Comparison of ENCODE assay signal across 37 cellular contexts in the genomic region with DNA sequence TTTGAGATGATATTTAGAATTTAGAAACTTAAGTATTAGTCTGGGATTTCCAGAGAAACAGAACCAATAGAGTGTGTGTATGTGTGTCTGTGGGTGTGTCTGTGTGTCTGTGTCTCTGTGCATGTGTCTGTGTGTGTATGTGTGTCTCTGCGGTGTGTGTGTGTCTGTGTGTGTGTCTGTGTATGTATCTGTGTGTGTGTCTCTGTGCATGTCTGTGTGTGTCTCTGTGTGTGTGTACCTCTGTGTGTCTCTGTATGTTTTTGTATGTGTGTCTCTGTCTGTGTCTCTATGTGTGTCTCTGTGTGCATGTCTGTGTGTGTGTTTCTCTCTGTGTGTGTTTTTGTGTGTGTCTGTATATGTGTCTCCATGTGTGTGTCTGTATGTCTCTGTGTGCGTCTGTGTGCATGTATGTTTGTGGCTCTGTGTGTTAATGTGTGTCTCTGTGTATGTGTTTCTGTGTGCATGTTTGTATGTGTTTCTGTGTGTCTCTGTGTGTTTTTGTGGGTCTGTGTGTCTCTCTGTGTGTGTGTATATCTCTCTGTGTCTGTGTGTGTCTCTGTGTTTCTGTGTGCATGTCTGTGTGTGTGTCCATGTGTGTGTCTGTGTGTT. TPM values are rescaled to one million over a fixed set of nuclear protein-coding genes. Genes with fewer than 3 reads are reported as not detected.
"Had no signal": no experiment of that assay in that cellular context is flagged by ENCODE, and none has a peak within 500 bp of the region (broad histone marks: within the 10 kb centered on the region; RNA-seq: fewer than 3 reads in every experiment).

No MANE protein-coding gene starts in this region.

- H3K27me3 Mint-ChIP-seq: activated CD4-positive, alpha-beta memory T cell treated with anti-CD3 and anti-CD28 coated beads for 36 hours; effector memory CD8-positive, alpha-beta T cell; naive B cell; T-helper 17 cell had no signal

- H3K4me3 ChIP-seq: ascending aorta, coronary artery, dorsolateral prefrontal cortex, ovary, prostate gland, testis, upper lobe of left lung had no signal

- H3K4me1 Mint-ChIP-seq: activated CD4-positive, alpha-beta T cell treated with anti-CD3 and anti-CD28 coated beads, Interleukin-2, amount 10 ng/mL, durations not matched to agents 24 days and 14 days; activated naive CD4-positive, alpha-beta T cell treated with anti-CD3 and anti-CD28 coated beads, Interleukin-2, amount 10 ng/mL, durations not matched to agents 7 days and 5 days; activated naive CD8-positive, alpha-beta T cell treated with anti-CD3 and anti-CD28 coated beads, Interleukin-2, amount 10 ng/mL, durations not matched to agents 7 days and 5 days; brain; naive B cell; T-helper 17 cell had no signal

- H3K36me3 Mint-ChIP-seq: activated CD4-positive, alpha-beta memory T cell treated with anti-CD3 and anti-CD28 coated beads for 36 hours; activated naive CD4-positive, alpha-beta T cell treated with anti-CD3 and anti-CD28 coated beads, Interleukin-2, amount 10 ng/mL, durations not matched to agents 7 days and 5 days; brain; mesothelial cell of epicardium; naive B cell had no signal

- ATAC-seq: effector memory CD8-positive, alpha-beta T cell; left cardiac atrium; T-helper 17 cell had no signal

- H3K4me1 ChIP-seq: ascending aorta, testis had no signal

- H3K27ac ChIP-seq: ascending aorta, coronary artery, dorsolateral prefrontal cortex, neutrophil, ovary, prostate gland, testis, upper lobe of left lung had no signal

- H3K9me3 Mint-ChIP-seq: activated CD4-positive, alpha-beta memory T cell treated with anti-CD3 and anti-CD28 coated beads for 36 hours; activated CD4-positive, alpha-beta T cell treated with anti-CD3 and anti-CD28 coated beads, Interleukin-2, amount 10 ng/mL, durations not matched to agents 24 days and 14 days; activated naive CD4-positive, alpha-beta T cell treated with anti-CD3 and anti-CD28 coated beads, Interleukin-2, amount 10 ng/mL, durations not matched to agents 7 days and 5 days; activated naive CD8-positive, alpha-beta T cell treated with anti-CD3 and anti-CD28 coated beads, Interleukin-2, amount 10 ng/mL, durations not matched to agents 7 days and 5 days; activated T-helper 1 cell treated with anti-CD3 and anti-CD28 coated beads, Interleukin-12 subunit alpha, Interleukin-12 subunit beta, Interleukin-2, Interleukin-4 antibody, amounts not matched to agents 30 ng/mL and 10 ng/mL and 1 ng/mL, durations not matched to agents 14 hours and 24 hours and 36 hours; effector memory CD8-positive, alpha-beta T cell; mesothelial cell of epicardium; naive B cell had no signal

- H3K4me3 Mint-ChIP-seq: activated CD4-positive, alpha-beta memory T cell treated with anti-CD3 and anti-CD28 coated beads for 36 hours; activated CD4-positive, alpha-beta T cell treated with anti-CD3 and anti-CD28 coated beads, Interleukin-2, amount 10 ng/mL, durations not matched to agents 24 days and 14 days; activated naive CD4-positive, alpha-beta T cell treated with anti-CD3 and anti-CD28 coated beads, Interleukin-2, amount 10 ng/mL, durations not matched to agents 7 days and 5 days; activated naive CD8-positive, alpha-beta T cell treated with anti-CD3 and anti-CD28 coated beads, Interleukin-2, amount 10 ng/mL, durations not matched to agents 7 days and 5 days; activated T-helper 1 cell treated with anti-CD3 and anti-CD28 coated beads, Interleukin-12 subunit alpha, Interleukin-12 subunit beta, Interleukin-2, Interleukin-4 antibody, amounts not matched to agents 30 ng/mL and 10 ng/mL and 1 ng/mL, durations not matched to agents 14 hours and 24 hours and 36 hours; brain; effector memory CD8-positive, alpha-beta T cell; mesothelial cell of epicardium; naive B cell; nephron progenitor cell; T-helper 17 cell had no signal

- H3K9me3 ChIP-seq: ascending aorta, neutrophil, ovary, prostate gland, testis, upper lobe of left lung had no signal

- H3K27me3 ChIP-seq: ascending aorta, dorsolateral prefrontal cortex, neutrophil, ovary, testis, upper lobe of left lung had no signal

- H3K36me3 ChIP-seq: ascending aorta, neutrophil, ovary, prostate gland, upper lobe of left lung had no signal

- H3K27ac Mint-ChIP-seq: activated CD4-positive, alpha-beta memory T cell treated with anti-CD3 and anti-CD28 coated beads for 36 hours; activated CD4-positive, alpha-beta T cell treated with anti-CD3 and anti-CD28 coated beads, Interleukin-2, amount 10 ng/mL, durations not matched to agents 24 days and 14 days; activated naive CD4-positive, alpha-beta T cell treated with anti-CD3 and anti-CD28 coated beads, Interleukin-2, amount 10 ng/mL, durations not matched to agents 7 days and 5 days; activated naive CD8-positive, alpha-beta T cell treated with anti-CD3 and anti-CD28 coated beads, Interleukin-2, amount 10 ng/mL, durations not matched to agents 7 days and 5 days; activated T-helper 1 cell treated with anti-CD3 and anti-CD28 coated beads, Interleukin-12 subunit alpha, Interleukin-12 subunit beta, Interleukin-2, Interleukin-4 antibody, amounts not matched to agents 30 ng/mL and 10 ng/mL and 1 ng/mL, durations not matched to agents 14 hours and 24 hours and 36 hours; brain; effector memory CD8-positive, alpha-beta T cell; mesothelial cell of epicardium; naive B cell; nephron progenitor cell; T-helper 17 cell had no signal

- DNase-seq: activated CD4-positive, alpha-beta memory T cell treated with anti-CD3 and anti-CD28 coated beads for 36 hours; activated CD4-positive, alpha-beta T cell treated with anti-CD3 and anti-CD28 coated beads, Interleukin-2, amount 10 ng/mL, durations not matched to agents 24 days and 14 days; activated CD4-positive, CD25-positive, alpha-beta regulatory T cell treated with anti-CD3 and anti-CD28 coated beads, Interleukin-2, amount 50 U/mL, for 72 hours; activated CD8-positive, alpha-beta memory T cell treated with anti-CD3 and anti-CD28 coated beads, Interleukin-2, amount 50 U/mL, for 4 hours; activated effector memory CD4-positive, alpha-beta T cell treated with anti-CD3 and anti-CD28 coated beads, Interleukin-2, amount 50 U/mL, for 16 hours; activated naive CD4-positive, alpha-beta T cell treated with anti-CD3 and anti-CD28 coated beads, Interleukin-2, amount 10 ng/mL, durations not matched to agents 7 days and 5 days; activated naive CD8-positive, alpha-beta T cell treated with anti-CD3 and anti-CD28 coated beads, Interleukin-2, amount 10 ng/mL, durations not matched to agents 7 days and 5 days; activated T-cell treated with anti-CD3 and anti-CD28 coated beads, Interleukin-2, amount 50 U/mL, for 1 hour; dorsolateral prefrontal cortex; effector memory CD8-positive, alpha-beta T cell; foreskin fibroblast; hippocampal formation; left cardiac atrium; naive B cell; nephron progenitor cell; ovary; retina; stimulated activated CD4-positive, alpha-beta T cell treated with anti-CD3 and anti-CD28 coated beads, Interleukin-15, amount 100 ng/mL, for 24 hours; stimulated activated CD4-positive, alpha-beta T cell treated with anti-CD3 and anti-CD28 coated beads, Interleukin-2, amount 100 ng/mL, for 24 hours; stimulated activated naive CD4-positive, alpha-beta T cell treated with Interleukin-2 at 50 U/mL for 16 hours; T-helper 17 cell; testis; upper lobe of left lung had no signal

RNA-seq across cellular contexts. Expression of a gene that starts 22.0 kb away (rescaled TPM):
- total RNA-seq: activated CD8-positive, alpha-beta memory T cell treated with anti-CD3 and anti-CD28 coated beads for 36 hours; activated naive CD8-positive, alpha-beta T cell treated with anti-CD3 and anti-CD28 coated beads, Interleukin-2, amount 10 ng/mL, durations not matched to agents 7 days and 5 days; activated T-helper 1 cell treated with anti-CD3 and anti-CD28 coated beads, Interleukin-12 subunit alpha, Interleukin-12 subunit beta, Interleukin-2, Interleukin-4 antibody, amounts not matched to agents 30 ng/mL and 10 ng/mL and 1 ng/mL, durations not matched to agents 14 hours and 24 hours and 36 hours; ascending aorta; cardiac septum; cerebellum; endothelial cell of umbilical vein; left cardiac atrium; lower leg skin; mesothelial cell of epicardium; ovary; prostate gland; testis had no signal
- polyA plus RNA-seq: endothelial cell of umbilical vein, esophagus, keratinocyte, ovary had no signal

RNA-seq across cellular contexts. Expression of a gene that starts 34.6 kb away (rescaled TPM):
- total RNA-seq: activated naive CD8-positive, alpha-beta T cell treated with anti-CD3 and anti-CD28 coated beads, Interleukin-2, amount 10 ng/mL, durations not matched to agents 7 days and 5 days; ascending aorta; cardiac septum; cerebellum; endothelial cell of umbilical vein; lower leg skin had no signal
- polyA plus RNA-seq: endothelial cell of umbilical vein, esophagus, keratinocyte had no signal

RNA-seq across cellular contexts. Expression of a gene that starts 45.1 kb away (rescaled TPM):
- total RNA-seq: activated CD8-positive, alpha-beta memory T cell treated with anti-CD3 and anti-CD28 coated beads for 36 hours; activated naive CD8-positive, alpha-beta T cell treated with anti-CD3 and anti-CD28 coated beads, Interleukin-2, amount 10 ng/mL, durations not matched to agents 7 days and 5 days; ascending aorta; cardiac septum; cerebellum; endothelial cell of umbilical vein; left cardiac atrium; lower leg skin had no signal
- polyA plus RNA-seq: endothelial cell of umbilical vein, esophagus, keratinocyte had no signal

RNA-seq across cellular contexts. Expression of a gene that starts 55.2 kb away (rescaled TPM):
- total RNA-seq: activated CD4-positive, alpha-beta memory T cell treated with anti-CD3 and anti-CD28 coated beads for 36 hours; activated CD4-positive, alpha-beta T cell treated with anti-CD3 and anti-CD28 coated beads, Interleukin-2, amount 10 ng/mL, durations not matched to agents 24 days and 14 days; activated CD8-positive, alpha-beta memory T cell treated with anti-CD3 and anti-CD28 coated beads for 36 hours; activated naive CD8-positive, alpha-beta T cell treated with anti-CD3 and anti-CD28 coated beads, Interleukin-2, amount 10 ng/mL, durations not matched to agents 7 days and 5 days; activated T-helper 1 cell treated with anti-CD3 and anti-CD28 coated beads, Interleukin-12 subunit alpha, Interleukin-12 subunit beta, Interleukin-2, Interleukin-4 antibody, amounts not matched to agents 30 ng/mL and 10 ng/mL and 1 ng/mL, durations not matched to agents 14 hours and 24 hours and 36 hours; ascending aorta; cerebellum; endothelial cell of umbilical vein; mesothelial cell of epicardium; testis had no signal
- polyA plus RNA-seq: endothelial cell of umbilical vein, keratinocyte had no signal
